In the genomic region with DNA sequence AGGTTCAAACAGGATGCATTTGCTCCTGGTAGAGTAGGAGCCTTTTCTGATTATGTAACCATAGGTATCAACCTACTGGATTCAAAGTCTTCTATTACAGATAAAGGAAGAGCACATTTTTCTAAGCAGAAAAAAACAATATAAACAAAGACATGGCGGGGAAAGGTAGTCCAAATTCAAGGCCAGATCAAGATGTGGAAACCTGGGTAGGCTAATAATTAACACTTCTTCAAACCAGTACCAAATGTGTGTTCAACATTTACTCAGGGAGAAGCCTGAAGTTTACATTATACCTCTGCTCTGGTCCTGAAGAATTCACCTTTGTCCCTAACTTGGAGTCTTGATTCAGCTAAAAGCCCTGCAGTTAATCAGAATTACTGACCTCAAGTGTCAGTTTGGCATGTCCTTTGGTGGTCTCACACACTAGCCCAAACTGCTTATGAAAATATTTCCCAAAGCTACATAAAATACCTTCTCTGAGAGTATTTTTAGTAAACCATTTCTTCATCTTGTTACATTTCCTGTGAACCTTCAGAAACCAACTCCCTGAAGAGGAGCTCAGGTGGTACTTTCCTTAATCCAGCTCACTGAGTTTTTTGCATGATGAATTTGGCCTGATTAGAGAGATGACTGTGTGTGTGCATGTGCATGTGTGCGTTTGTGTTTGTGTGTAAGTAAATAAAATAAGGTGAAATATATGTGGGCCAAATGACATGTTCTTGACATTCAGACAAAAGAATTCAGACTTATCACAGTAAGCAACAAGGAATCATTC, we compare ENCODE assay signal across 20 cellular contexts.
A peak's percentile ranks its signal among the peaks of the same experiment; 100 is the strongest.
DNase-seq lines count a peak whose midpoint lies in the region; ATAC-seq and TF ChIP-seq lines count a peak whose summit lies in the region.
"Had no signal": no experiment of that assay in that cellular context is flagged by ENCODE, and none has a peak within 500 bp of the region (broad histone marks: within the 10 kb centered on the region; RNA-seq: fewer than 3 reads in every experiment).

No MANE protein-coding gene starts in this region.

- H3K4me3 ChIP-seq in naive thymus-derived CD4-positive, alpha-beta T cell (ENCODE audit: low read length): no peak overlapping the region
- no peak overlapping the region for H3K4me3 ChIP-seq in BE2C (ENCODE audit: low read depth, low read length)
- H3K4me3 ChIP-seq: lung, skin epidermis had no signal

- H3K36me3 ChIP-seq in naive thymus-derived CD4-positive, alpha-beta T cell (ENCODE audit: control insufficient read depth in 2 of 3, insufficient read depth in 3 of 3, low read length in 3 of 3): no peaks in the 10 kb centered on the region
- H3K36me3 ChIP-seq in BE2C: peaks cover 2% of the 10 kb centered on the region; the same call in 1 of the 2 replicates

- POLR2A ChIA-PET in WTC11 (lab: Charles Lee): no interaction called here
- POLR2A ChIA-PET in naive thymus-derived CD4-positive, alpha-beta T cell (lab: Charles Lee): no interaction called here

- DNase-seq in Caki2 (ENCODE audit: low read depth): peak; percentile 50
- no peak for DNase-seq in WTC11 (ENCODE audit: low spot score)
- DNase-seq in naive thymus-derived CD4-positive, alpha-beta T cell: no peak
- DNase-seq in NCI-H1092 treated with DMSO at 0.1 percent for 48 hours (lab: John Stamatoyannopoulos, UW): no peak
- DNase-seq in posterior cingulate gyrus: no peak
- DNase-seq in BE2C: no peak
- DNase-seq in NCI-H1694 (lab: John Stamatoyannopoulos, UW): no peak
- DNase-seq: activated CD4-positive, alpha-beta memory T cell treated with anti-CD3 and anti-CD28 coated beads, Interleukin-2, amount 10 ng/mL, durations not matched to agents 7 days and 5 days; anterior cingulate cortex; DND-41; GOT3; NCI-H1417 treated with DMSO at 0.1 percent for 48 hours; NCI-H345; OCI-M1 had no signal

- no peaks in the 10 kb centered on the region for H3K4me1 ChIP-seq in naive thymus-derived CD4-positive, alpha-beta T cell (ENCODE audit: control insufficient read depth in 2 of 2, insufficient read depth in 2 of 2, low read length in 2 of 2)
- H3K4me1 ChIP-seq in BE2C: no peaks in the 10 kb centered on the region

- H3K9me3 Mint-ChIP-seq in WTC11: peaks cover 8% of the 10 kb centered on the region
- peaks cover 0 to 4% (median 0%) of the 10 kb centered on the region in 11 donors for H3K9me3 Mint-ChIP-seq in naive thymus-derived CD4-positive, alpha-beta T cell

- no peaks in the 10 kb centered on the region for H3K4me1 Mint-ChIP-seq in WTC11
- peaks cover 8 to 44% (median 28%) of the 10 kb centered on the region in 7 donors for H3K4me1 Mint-ChIP-seq in naive thymus-derived CD4-positive, alpha-beta T cell
- H3K4me1 Mint-ChIP-seq: activated CD4-positive, alpha-beta memory T cell treated with anti-CD3 and anti-CD28 coated beads, Interleukin-2, amount 10 ng/mL, durations not matched to agents 7 days and 5 days had no signal

- no peaks in the 10 kb centered on the region for H3K27me3 ChIP-seq in naive thymus-derived CD4-positive, alpha-beta T cell (ENCODE audit: control insufficient read depth in 2 of 2, insufficient read depth in 2 of 2, low read length in 2 of 2)
- H3K27me3 ChIP-seq in BE2C: no peaks in the 10 kb centered on the region

- no peaks in the 10 kb centered on the region for H3K27me3 Mint-ChIP-seq in WTC11 (ENCODE audit: low read depth)
- H3K27me3 Mint-ChIP-seq in naive thymus-derived CD4-positive, alpha-beta T cell: no peaks in the 10 kb centered on the region
- H3K27me3 Mint-ChIP-seq: activated CD4-positive, alpha-beta memory T cell treated with anti-CD3 and anti-CD28 coated beads, Interleukin-2, amount 10 ng/mL, durations not matched to agents 7 days and 5 days had no signal

- ATAC-seq in GM21447 (IDR thresholded peaks at IDR 0.05; ENCODE audit: unreplicated experiment) (peak; percentile 57), WTC11 (no peak)
- ATAC-seq in naive thymus-derived CD4-positive, alpha-beta T cell: no peak
- ATAC-seq: SK-N-SH treated with all-trans-retinoic acid at 6 μM for 48 hours had no signal

- H3K27ac ChIP-seq in naive thymus-derived CD4-positive, alpha-beta T cell (ENCODE audit: low read depth, low read length): no peak overlapping the region
- H3K27ac ChIP-seq: KMS-11, skin epidermis had no signal

- H3K27ac Mint-ChIP-seq in WTC11: no peak overlapping the region
- peak overlapping the region in 8 of 9 donors; percentile 27 to 82 (median 56) for H3K27ac Mint-ChIP-seq in naive thymus-derived CD4-positive, alpha-beta T cell
- H3K27ac Mint-ChIP-seq: activated CD4-positive, alpha-beta memory T cell treated with anti-CD3 and anti-CD28 coated beads, Interleukin-2, amount 10 ng/mL, durations not matched to agents 7 days and 5 days; activated T-helper 2 cell treated with anti-CD3 and anti-CD28 coated beads, Interferon-gamma antibody, Interleukin-2, Interleukin-4, amounts not matched to agents 10 μg/mL and 5 μg/mL and 100 μg/mL, durations not matched to agents 14 hours and 24 hours and 36 hours had no signal

- CTCF ChIA-PET in WTC11 (lab: Charles Lee): no interaction called here
- CTCF ChIA-PET in naive thymus-derived CD4-positive, alpha-beta T cell (lab: Charles Lee): no interaction called here

- H3K36me3 Mint-ChIP-seq in WTC11: peaks cover 10% of the 10 kb centered on the region
- peaks cover 0 to 30% (median 16%) of the 10 kb centered on the region in 5 donors for H3K36me3 Mint-ChIP-seq in naive thymus-derived CD4-positive, alpha-beta T cell

- intact Hi-C loops in naive thymus-derived CD4-positive, alpha-beta T cell (cut with micrococcal nuclease): loop anchor here in 1 of 2 donors (5.0 kb wide), 1 partner anchor 35 kb away; no protein-coding TSS in a partner anchor
- intact Hi-C loops in posterior cingulate gyrus (cut with DNase I): no loop called here

- no peaks in the 10 kb centered on the region for H3K9me3 ChIP-seq in naive thymus-derived CD4-positive, alpha-beta T cell (ENCODE audit: control insufficient read depth in 2 of 3, low read length in 3 of 3)
- H3K9me3 ChIP-seq in BE2C: no peaks in the 10 kb centered on the region

- TF ChIP-seq CTCF in WTC11 (IDR thresholded peaks at IDR 0.05) (no peak), BE2C (IDR thresholded peaks at IDR 0.05; ENCODE audit: low read depth, low read length) (no peak)

- in situ Hi-C loops in Caki2 (cut with HindIII; ENCODE audit: low pct_unique_long_range_greater_than_20kb, low sequenced_read_pairs): no loop called here

- no peak overlapping the region for H3K4me3 Mint-ChIP-seq in WTC11
- H3K4me3 Mint-ChIP-seq in naive thymus-derived CD4-positive, alpha-beta T cell: peak overlapping the region in 3 of 10 donors; percentile 0 to 56 (median 12)
- H3K4me3 Mint-ChIP-seq: activated CD4-positive, alpha-beta memory T cell treated with anti-CD3 and anti-CD28 coated beads, Interleukin-2, amount 10 ng/mL, durations not matched to agents 7 days and 5 days had no signal

TF ChIP-seq in WTC11, 78 proteins besides CTCF, POLR2A, EP300 and RAD21:
- TF ChIP-seq GABPB1 (CRISPR knock-in tag; IDR thresholded peaks at IDR 0.05) (0 out of 2 replicates have a peak, but pooled peaks have one; percentile 21), JAZF1 (CRISPR knock-in tag; IDR thresholded peaks at IDR 0.05) (no peak), JUN (CRISPR knock-in tag; IDR thresholded peaks at IDR 0.05) (no peak), ZNF512 (CRISPR knock-in tag; IDR thresholded peaks at IDR 0.05; ENCODE audit: borderline replicate concordance) (no peak)
- TF ChIP-seq, protein P1, sequence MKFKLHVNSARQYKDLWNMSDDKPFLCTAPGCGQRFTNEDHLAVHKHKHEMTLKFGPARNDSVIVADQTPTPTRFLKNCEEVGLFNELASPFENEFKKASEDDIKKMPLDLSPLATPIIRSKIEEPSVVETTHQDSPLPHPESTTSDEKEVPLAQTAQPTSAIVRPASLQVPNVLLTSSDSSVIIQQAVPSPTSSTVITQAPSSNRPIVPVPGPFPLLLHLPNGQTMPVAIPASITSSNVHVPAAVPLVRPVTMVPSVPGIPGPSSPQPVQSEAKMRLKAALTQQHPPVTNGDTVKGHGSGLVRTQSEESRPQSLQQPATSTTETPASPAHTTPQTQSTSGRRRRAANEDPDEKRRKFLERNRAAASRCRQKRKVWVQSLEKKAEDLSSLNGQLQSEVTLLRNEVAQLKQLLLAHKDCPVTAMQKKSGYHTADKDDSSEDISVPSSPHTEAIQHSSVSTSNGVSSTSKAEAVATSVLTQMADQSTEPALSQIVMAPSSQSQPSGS (CRISPR knock-in tag; IDR thresholded peaks at IDR 0.05; ENCODE audit: borderline replicate concordance, low read depth): no peak
